In the genomic region with DNA sequence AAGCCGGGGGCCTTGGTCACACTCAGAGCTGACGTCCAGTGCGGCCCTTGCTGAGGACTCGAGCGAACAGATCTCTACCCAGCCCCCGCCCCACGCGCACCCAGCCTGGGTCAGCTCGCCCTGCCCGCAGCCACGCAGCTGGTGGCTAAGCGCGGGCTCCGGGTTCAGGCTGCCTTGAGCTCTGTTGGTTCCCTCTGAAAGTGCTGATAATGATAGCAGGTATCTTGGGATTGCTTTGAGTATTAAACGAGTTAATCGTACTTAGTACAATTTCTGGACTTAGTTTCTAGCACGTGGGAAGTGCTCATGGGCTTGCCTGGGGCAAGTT, we compare ENCODE assay signal across 8 cellular contexts.
DNase-seq lines count a peak whose midpoint lies in the region; ATAC-seq and TF ChIP-seq lines count a peak whose summit lies in the region.

No MANE protein-coding gene starts in this region.

- 20% methylated on average over 3 of the region's 17 CpGs for WGBS in SK-N-SH (ENCODE audit: low lambda C conversion rate)
- 2 to 7% (median 6%) methylated on average over 9 to 17 of the region's 17 CpGs for WGBS in stomach, 5 donors

- peaks cover 11 to 15% of the 10 kb centered on the region in 2 donors for H3K27me3 Mint-ChIP-seq in T-cell

- no peaks in the 10 kb centered on the region for H3K36me3 Mint-ChIP-seq in T-cell

- POLR2A ChIA-PET in SK-N-SH (lab: Yijun Ruan, JAX) (interaction anchor here (1.0 kb wide), 1 partner anchor 456 kb away, joined by 3 read pairs; the partner anchor contains the start of gene IDH3B), T-cell (lab: Charles Lee) (interaction anchor here in 1 of 2 donors (0.7 kb wide), 1 partner anchor 28 kb away, joined by 3 read pairs; no protein-coding TSS in a partner anchor)

- no peak overlapping the region for H3K9ac ChIP-seq in SK-N-SH

- H3K4me1 ChIP-seq in SK-N-SH (ENCODE audit: control insufficient read depth in 1 of 2, insufficient read depth in 2 of 2, low read depth in 1 of 2, low read length in 1 of 2) (peaks cover 0 to 5% of the 10 kb centered on the region in 2 experiments; a peak in 1 of 4 replicates), stomach (peaks cover 9 to 14% (median 13%) of the 10 kb centered on the region in 4 donors)

- intact Hi-C loops in stomach (cut with DNase I; ENCODE audit: low total_unique reads): loop anchor here (10.0 kb wide), 1 partner anchor 247 kb away; no protein-coding TSS in a partner anchor

- H3K4me1 Mint-ChIP-seq in T-cell: peaks cover 0 to 9% (median 4%) of the 10 kb centered on the region in 3 donors

- no peaks in the 10 kb centered on the region for H3K9me2 ChIP-seq in SK-N-SH

- H3F3A ChIP-seq in SK-N-SH (replicated peaks; ENCODE audit: insufficient read depth): no peaks in the 10 kb centered on the region

- no peak for TF ChIP-seq RAD21 in SK-N-SH (IDR thresholded peaks at IDR 0.05; ENCODE audit: low read length)

- H3K4me3 ChIP-seq in SK-N-SH (ENCODE audit: low read depth in 2 of 2, low read length in 1 of 2) (peak overlapping the region; percentile 48 to 66; a peak in 3 of 4 replicates), iPS-11a (ENCODE audit: low read depth, low read length) (peak overlapping the region; percentile 69), stomach (peak overlapping the region; percentile 51 to 73 (median 62))

- H2AFZ ChIP-seq in SK-N-SH (ENCODE audit: low read depth): peak overlapping the region; percentile 68; the same call in 1 of the 2 replicates

- H3K4me3 Mint-ChIP-seq in T-cell: peak overlapping the region; percentile 73 to 82 (median 80)

- TF ChIP-seq CTCF in SK-N-SH (IDR thresholded peaks at IDR 0.05) (no peak), stomach (IDR thresholded peaks at IDR 0.05) (peak in 1 of 7 experiments; percentile 13)

- H3K79me2 ChIP-seq in SK-N-SH (ENCODE audit: insufficient read depth): no peaks in the 10 kb centered on the region

- H3K9me3 Mint-ChIP-seq in T-cell: no peaks in the 10 kb centered on the region

- TF ChIP-seq POLR2A in stomach (IDR thresholded peaks at IDR 0.05): no peak

- CTCF ChIA-PET in SK-N-SH (lab: Yijun Ruan, JAX) (interaction anchor here (0.6 to 4.2 kb wide), 51 partner anchors 9 to 933 kb away, joined by 3 to 63 read pairs (median 4); no protein-coding TSS in a partner anchor), T-cell (lab: Charles Lee) (interaction anchor here in 1 of 2 donors (1.1 to 1.4 kb wide), 3 partner anchors 18 to 245 kb away, joined by 3 to 5 read pairs (median 3); no protein-coding TSS in a partner anchor)

- H3K36me3 ChIP-seq in SK-N-SH (replicated peaks in 1 of 2; ENCODE audit: control insufficient read depth in 1 of 2, insufficient read depth in 2 of 2, low read length in 1 of 2) (no peaks in the 10 kb centered on the region), stomach (no peaks in the 10 kb centered on the region)

- H3K27me3 ChIP-seq in SK-N-SH (ENCODE audit: insufficient read depth): peaks cover 6% of the 10 kb centered on the region; the same call in 1 of the 2 replicates
- H3K27me3 ChIP-seq in stomach: peaks cover 0 to 36% (median 18%) of the 10 kb centered on the region in 3 donors

- H4K20me1 ChIP-seq in SK-N-SH (ENCODE audit: insufficient read depth): no peaks in the 10 kb centered on the region

- TF ChIP-seq EP300 in SK-N-SH (IDR thresholded peaks at IDR 0.05; ENCODE audit: borderline replicate concordance in 1 of 2, low read depth in 1 of 2, low read length in 1 of 2) (no peak), stomach (IDR thresholded peaks at IDR 0.05) (no peak)

- H3K27ac ChIP-seq in SK-N-SH (ENCODE audit: low read depth in 2 of 2, low read length in 1 of 2): no peak overlapping the region
- H3K27ac ChIP-seq in stomach: peak overlapping the region in 1 of 5 donors; percentile 35

- DNase-seq in SK-N-SH (no peak), T-cell (no peak), stomach (no peak), AG20443 (ENCODE audit: low spot score) (no peak), CD1c-positive myeloid dendritic cell (ENCODE audit: extremely low spot score) (no peak)

- H3K27ac Mint-ChIP-seq in T-cell: no peak overlapping the region

- ATAC-seq in SK-N-SH treated with all-trans-retinoic acid at 6 μM for 48 hours (no peak), T-cell (replicated peaks in 1 of 4) (peak in 1 of 4 experiments; percentile 18), HG02981 (IDR thresholded peaks at IDR 0.05; ENCODE audit: unreplicated experiment) (no peak)

- peak overlapping the region; percentile 79; the same call in 1 of the 2 replicates for H3K4me2 ChIP-seq in SK-N-SH

- no peaks in the 10 kb centered on the region for H3K9me3 ChIP-seq in SK-N-SH
- H3K9me3 ChIP-seq in stomach: no peaks in the 10 kb centered on the region

TF ChIP-seq in SK-N-SH, 30 proteins besides CTCF, POLR2A, EP300 and RAD21:
- no peak for TF ChIP-seq SIN3A (IDR thresholded peaks at IDR 0.05; ENCODE audit: borderline replicate concordance, low read depth, low read length)
- no peak for TF ChIP-seq RFX5 (IDR thresholded peaks at IDR 0.05; ENCODE audit: low read length)
- no peak for TF ChIP-seq SMC3 (IDR thresholded peaks at IDR 0.05; ENCODE audit: low read depth, low read length)

TF ChIP-seq in SK-N-SH treated with all-trans-retinoic acid at 6 μM for 48 hours, 23 proteins besides CTCF, POLR2A, EP300 and RAD21 (continues in another document):
- TF ChIP-seq, protein P1, sequence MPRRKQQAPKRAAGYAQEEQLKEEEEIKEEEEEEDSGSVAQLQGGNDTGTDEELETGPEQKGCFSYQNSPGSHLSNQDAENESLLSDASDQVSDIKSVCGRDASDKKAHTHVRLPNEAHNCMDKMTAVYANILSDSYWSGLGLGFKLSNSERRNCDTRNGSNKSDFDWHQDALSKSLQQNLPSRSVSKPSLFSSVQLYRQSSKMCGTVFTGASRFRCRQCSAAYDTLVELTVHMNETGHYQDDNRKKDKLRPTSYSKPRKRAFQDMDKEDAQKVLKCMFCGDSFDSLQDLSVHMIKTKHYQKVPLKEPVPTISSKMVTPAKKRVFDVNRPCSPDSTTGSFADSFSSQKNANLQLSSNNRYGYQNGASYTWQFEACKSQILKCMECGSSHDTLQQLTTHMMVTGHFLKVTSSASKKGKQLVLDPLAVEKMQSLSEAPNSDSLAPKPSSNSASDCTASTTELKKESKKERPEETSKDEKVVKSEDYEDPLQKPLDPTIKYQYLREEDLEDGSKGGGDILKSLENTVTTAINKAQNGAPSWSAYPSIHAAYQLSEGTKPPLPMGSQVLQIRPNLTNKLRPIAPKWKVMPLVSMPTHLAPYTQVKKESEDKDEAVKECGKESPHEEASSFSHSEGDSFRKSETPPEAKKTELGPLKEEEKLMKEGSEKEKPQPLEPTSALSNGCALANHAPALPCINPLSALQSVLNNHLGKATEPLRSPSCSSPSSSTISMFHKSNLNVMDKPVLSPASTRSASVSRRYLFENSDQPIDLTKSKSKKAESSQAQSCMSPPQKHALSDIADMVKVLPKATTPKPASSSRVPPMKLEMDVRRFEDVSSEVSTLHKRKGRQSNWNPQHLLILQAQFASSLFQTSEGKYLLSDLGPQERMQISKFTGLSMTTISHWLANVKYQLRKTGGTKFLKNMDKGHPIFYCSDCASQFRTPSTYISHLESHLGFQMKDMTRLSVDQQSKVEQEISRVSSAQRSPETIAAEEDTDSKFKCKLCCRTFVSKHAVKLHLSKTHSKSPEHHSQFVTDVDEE (CRISPR knock-in tag; IDR thresholded peaks at IDR 0.05): no peak
- TF ChIP-seq SNAI2 (CRISPR knock-in tag; IDR thresholded peaks at IDR 0.05) (no peak), POU6F1 (CRISPR knock-in tag; IDR thresholded peaks at IDR 0.05; ENCODE audit: borderline replicate concordance, low read depth) (no peak), TOX (CRISPR knock-in tag; IDR thresholded peaks at IDR 0.05; ENCODE audit: borderline replicate concordance) (no peak), ZNF8 (CRISPR knock-in tag; IDR thresholded peaks at IDR 0.05) (no peak), ZFP3 (CRISPR knock-in tag; IDR thresholded peaks at IDR 0.05) (no peak), OSR1 (CRISPR knock-in tag; IDR thresholded peaks at IDR 0.05) (no peak)
- TF ChIP-seq, protein P2, sequence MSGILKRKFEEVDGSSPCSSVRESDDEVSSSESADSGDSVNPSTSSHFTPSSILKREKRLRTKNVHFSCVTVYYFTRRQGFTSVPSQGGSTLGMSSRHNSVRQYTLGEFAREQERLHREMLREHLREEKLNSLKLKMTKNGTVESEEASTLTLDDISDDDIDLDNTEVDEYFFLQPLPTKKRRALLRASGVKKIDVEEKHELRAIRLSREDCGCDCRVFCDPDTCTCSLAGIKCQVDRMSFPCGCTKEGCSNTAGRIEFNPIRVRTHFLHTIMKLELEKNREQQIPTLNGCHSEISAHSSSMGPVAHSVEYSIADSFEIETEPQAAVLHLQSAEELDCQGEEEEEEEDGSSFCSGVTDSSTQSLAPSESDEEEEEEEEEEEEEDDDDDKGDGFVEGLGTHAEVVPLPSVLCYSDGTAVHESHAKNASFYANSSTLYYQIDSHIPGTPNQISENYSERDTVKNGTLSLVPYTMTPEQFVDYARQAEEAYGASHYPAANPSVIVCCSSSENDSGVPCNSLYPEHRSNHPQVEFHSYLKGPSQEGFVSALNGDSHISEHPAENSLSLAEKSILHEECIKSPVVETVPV (CRISPR knock-in tag; IDR thresholded peaks at IDR 0.05): no peak
